In genomic region chr22:21691773-21692172, GRCh38 we compare ENCODE assay signal across 20 cellular contexts. TPM values are rescaled to one million over a fixed set of nuclear protein-coding genes. Genes with fewer than 3 reads are reported as not detected.
"Had no signal": no experiment of that assay in that cellular context is flagged by ENCODE, and none has a peak within 500 bp of the region (broad histone marks: within the 10 kb centered on the region; RNA-seq: fewer than 3 reads in every experiment).

No MANE protein-coding gene starts in this region.

- H3K9ac ChIP-seq: SK-N-SH had no signal

- H3K4me1 Mint-ChIP-seq: mesothelial cell of epicardium had no signal

- H3K4me1 ChIP-seq: esophagus squamous epithelium, psoas muscle, uterus had no signal

- H3K9me3 Mint-ChIP-seq: activated B cell treated with CpG ODN at 0.5 μM for 24 hours; activated T-helper 1 cell treated with anti-CD3 and anti-CD28 coated beads, Interleukin-12 subunit alpha, Interleukin-12 subunit beta, Interleukin-2, Interleukin-4 antibody, amounts not matched to agents 30 ng/mL and 10 ng/mL and 1 ng/mL, durations not matched to agents 14 hours and 24 hours and 36 hours; mesothelial cell of epicardium; T-cell had no signal

- H3K4me2 ChIP-seq: SK-N-SH had no signal

- H3K27me3 ChIP-seq: esophagus squamous epithelium, ovary, tibial nerve, uterus had no signal

- H3K36me3 ChIP-seq: ovary, uterus had no signal

- H3K27ac ChIP-seq: esophagus squamous epithelium, ovary, psoas muscle, tibial nerve, uterus had no signal

- DNase-seq: activated B cell treated with CpG ODN at 0.5 μM for 24 hours; activated CD4-positive, alpha-beta T cell treated with anti-CD3 and anti-CD28 coated beads, Interleukin-2, amount 50 U/mL, for 1 hour; activated gamma-delta T cell treated with Interleukin-2 at 50 U/mL for 16 hours; aorta; effector CD4-positive, alpha-beta T cell; esophagus squamous epithelium; ovary; psoas muscle; SHP77 treated with DMSO at 0.1 percent for 48 hours; SK-N-SH; stimulated activated CD4-positive, alpha-beta T cell treated with anti-CD3 and anti-CD28 coated beads, Interleukin-2, amount 100 ng/mL, for 48 hours; stimulated activated naive CD4-positive, alpha-beta T cell; T-cell; uterus had no signal

- H3K4me3 Mint-ChIP-seq: activated B cell treated with CpG ODN at 0.5 μM for 24 hours; activated T-helper 1 cell treated with anti-CD3 and anti-CD28 coated beads, Interleukin-12 subunit alpha, Interleukin-12 subunit beta, Interleukin-2, Interleukin-4 antibody, amounts not matched to agents 30 ng/mL and 10 ng/mL and 1 ng/mL, durations not matched to agents 14 hours and 24 hours and 36 hours; mesothelial cell of epicardium; T-cell had no signal

- H3K9me3 ChIP-seq: esophagus squamous epithelium, ovary, psoas muscle, SK-N-SH, tibial nerve, uterus had no signal

- H3K4me3 ChIP-seq: esophagus squamous epithelium, ovary, psoas muscle, tibial nerve, uterus had no signal

- H3K27ac Mint-ChIP-seq: activated B cell treated with CpG ODN at 0.5 μM for 24 hours; activated T-helper 1 cell treated with anti-CD3 and anti-CD28 coated beads, Interleukin-12 subunit alpha, Interleukin-12 subunit beta, Interleukin-2, Interleukin-4 antibody, amounts not matched to agents 30 ng/mL and 10 ng/mL and 1 ng/mL, durations not matched to agents 14 hours and 24 hours and 36 hours; mesothelial cell of epicardium had no signal

- ATAC-seq: psoas muscle, right cardiac atrium, T-cell had no signal

- H3K27me3 Mint-ChIP-seq: activated B cell treated with CpG ODN at 0.5 μM for 24 hours, T-cell had no signal

RNA-seq across cellular contexts. Expression of gene CCDC116, which starts 59.2 kb away (rescaled TPM):
- total RNA-seq: lung microvascular endothelial cell, skeletal muscle tissue had no signal
